ENCODE assay signal across 1 cellular context in the genomic region with DNA sequence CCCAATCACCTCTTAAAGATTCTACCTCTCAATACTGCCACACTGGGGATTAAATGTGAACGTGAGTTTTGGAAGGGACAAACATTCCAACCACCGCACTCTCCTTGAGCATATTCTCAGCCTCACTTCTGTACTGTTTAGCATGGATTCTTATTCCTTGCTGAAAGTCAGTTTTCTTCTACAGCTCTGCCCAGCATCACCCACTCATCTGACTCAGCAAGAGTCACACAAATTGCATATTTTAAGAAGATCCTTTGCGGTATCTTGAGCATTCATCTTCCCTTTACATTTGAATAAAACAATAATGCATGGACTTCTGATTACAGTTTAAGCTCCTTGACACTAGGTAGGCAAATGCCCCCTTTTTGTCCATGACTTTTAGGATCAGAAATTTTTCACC.
TF ChIP-seq lines count a peak whose summit lies in the region.

No MANE protein-coding gene starts in this region.

TF ChIP-seq in GM23338, 12 proteins besides CTCF, POLR2A, EP300 and RAD21 (continued from another document):
- TF ChIP-seq, protein P1, sequence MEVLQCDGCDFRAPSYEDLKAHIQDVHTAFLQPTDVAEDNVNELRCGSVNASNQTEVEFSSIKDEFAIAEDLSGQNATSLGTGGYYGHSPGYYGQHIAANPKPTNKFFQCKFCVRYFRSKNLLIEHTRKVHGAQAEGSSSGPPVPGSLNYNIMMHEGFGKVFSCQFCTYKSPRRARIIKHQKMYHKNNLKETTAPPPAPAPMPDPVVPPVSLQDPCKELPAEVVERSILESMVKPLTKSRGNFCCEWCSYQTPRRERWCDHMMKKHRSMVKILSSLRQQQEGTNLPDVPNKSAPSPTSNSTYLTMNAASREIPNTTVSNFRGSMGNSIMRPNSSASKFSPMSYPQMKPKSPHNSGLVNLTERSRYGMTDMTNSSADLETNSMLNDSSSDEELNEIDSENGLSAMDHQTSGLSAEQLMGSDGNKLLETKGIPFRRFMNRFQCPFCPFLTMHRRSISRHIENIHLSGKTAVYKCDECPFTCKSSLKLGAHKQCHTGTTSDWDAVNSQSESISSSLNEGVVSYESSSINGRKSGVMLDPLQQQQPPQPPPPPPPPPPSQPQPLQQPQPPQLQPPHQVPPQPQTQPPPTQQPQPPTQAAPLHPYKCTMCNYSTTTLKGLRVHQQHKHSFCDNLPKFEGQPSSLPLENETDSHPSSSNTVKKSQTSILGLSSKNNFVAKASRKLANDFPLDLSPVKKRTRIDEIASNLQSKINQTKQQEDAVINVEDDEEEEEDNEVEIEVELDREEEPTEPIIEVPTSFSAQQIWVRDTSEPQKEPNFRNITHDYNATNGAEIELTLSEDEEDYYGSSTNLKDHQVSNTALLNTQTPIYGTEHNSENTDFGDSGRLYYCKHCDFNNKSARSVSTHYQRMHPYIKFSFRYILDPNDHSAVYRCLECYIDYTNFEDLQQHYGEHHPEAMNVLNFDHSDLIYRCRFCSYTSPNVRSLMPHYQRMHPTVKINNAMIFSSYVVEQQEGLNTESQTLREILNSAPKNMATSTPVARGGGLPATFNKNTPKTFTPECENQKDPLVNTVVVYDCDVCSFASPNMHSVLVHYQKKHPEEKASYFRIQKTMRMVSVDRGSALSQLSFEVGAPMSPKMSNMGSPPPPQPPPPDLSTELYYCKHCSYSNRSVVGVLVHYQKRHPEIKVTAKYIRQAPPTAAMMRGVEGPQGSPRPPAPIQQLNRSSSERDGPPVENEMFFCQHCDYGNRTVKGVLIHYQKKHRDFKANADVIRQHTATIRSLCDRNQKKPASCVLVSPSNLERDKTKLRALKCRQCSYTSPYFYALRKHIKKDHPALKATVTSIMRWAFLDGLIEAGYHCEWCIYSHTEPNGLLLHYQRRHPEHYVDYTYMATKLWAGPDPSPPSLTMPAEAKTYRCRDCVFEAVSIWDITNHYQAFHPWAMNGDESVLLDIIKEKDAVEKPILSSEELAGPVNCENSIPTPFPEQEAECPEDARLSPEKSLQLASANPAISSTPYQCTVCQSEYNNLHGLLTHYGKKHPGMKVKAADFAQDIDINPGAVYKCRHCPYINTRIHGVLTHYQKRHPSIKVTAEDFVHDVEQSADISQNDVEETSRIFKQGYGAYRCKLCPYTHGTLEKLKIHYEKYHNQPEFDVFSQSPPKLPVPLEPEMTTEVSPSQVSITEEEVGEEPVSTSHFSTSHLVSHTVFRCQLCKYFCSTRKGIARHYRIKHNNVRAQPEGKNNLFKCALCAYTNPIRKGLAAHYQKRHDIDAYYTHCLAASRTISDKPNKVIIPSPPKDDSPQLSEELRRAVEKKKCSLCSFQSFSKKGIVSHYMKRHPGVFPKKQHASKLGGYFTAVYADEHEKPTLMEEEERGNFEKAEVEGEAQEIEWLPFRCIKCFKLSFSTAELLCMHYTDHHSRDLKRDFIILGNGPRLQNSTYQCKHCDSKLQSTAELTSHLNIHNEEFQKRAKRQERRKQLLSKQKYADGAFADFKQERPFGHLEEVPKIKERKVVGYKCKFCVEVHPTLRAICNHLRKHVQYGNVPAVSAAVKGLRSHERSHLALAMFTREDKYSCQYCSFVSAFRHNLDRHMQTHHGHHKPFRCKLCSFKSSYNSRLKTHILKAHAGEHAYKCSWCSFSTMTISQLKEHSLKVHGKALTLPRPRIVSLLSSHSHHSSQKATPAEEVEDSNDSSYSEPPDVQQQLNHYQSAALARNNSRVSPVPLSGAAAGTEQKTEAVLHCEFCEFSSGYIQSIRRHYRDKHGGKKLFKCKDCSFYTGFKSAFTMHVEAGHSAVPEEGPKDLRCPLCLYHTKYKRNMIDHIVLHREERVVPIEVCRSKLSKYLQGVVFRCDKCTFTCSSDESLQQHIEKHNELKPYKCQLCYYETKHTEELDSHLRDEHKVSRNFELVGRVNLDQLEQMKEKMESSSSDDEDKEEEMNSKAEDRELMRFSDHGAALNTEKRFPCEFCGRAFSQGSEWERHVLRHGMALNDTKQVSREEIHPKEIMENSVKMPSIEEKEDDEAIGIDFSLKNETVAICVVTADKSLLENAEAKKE (CRISPR knock-in tag; IDR thresholded peaks at IDR 0.05) = no peak
- TF ChIP-seq NANOG (IDR thresholded peaks at IDR 0.05; ENCODE audit: borderline replicate concordance) (no peak), JUNB (IDR thresholded peaks at IDR 0.05; ENCODE audit: unreplicated experiment) (no peak), POLR2AphosphoS5 (IDR thresholded peaks at IDR 0.05; ENCODE audit: low read depth) (no peak), ZNF114 (CRISPR knock-in tag; IDR thresholded peaks at IDR 0.05) (no peak), ZNF331 (CRISPR knock-in tag; IDR thresholded peaks at IDR 0.05; ENCODE audit: low read depth) (no peak)
- TF ChIP-seq, protein P2, sequence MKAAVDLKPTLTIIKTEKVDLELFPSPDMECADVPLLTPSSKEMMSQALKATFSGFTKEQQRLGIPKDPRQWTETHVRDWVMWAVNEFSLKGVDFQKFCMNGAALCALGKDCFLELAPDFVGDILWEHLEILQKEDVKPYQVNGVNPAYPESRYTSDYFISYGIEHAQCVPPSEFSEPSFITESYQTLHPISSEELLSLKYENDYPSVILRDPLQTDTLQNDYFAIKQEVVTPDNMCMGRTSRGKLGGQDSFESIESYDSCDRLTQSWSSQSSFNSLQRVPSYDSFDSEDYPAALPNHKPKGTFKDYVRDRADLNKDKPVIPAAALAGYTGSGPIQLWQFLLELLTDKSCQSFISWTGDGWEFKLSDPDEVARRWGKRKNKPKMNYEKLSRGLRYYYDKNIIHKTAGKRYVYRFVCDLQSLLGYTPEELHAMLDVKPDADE (IDR thresholded peaks at IDR 0.05) = no peak
